Comparison of ENCODE assay signal across 19 cellular contexts in genomic region chrX:71930298-71930697, GRCh38.
"Had no signal": no experiment of that assay in that cellular context is flagged by ENCODE, and none has a peak within 500 bp of the region (broad histone marks: within the 10 kb centered on the region; RNA-seq: fewer than 3 reads in every experiment).

No MANE protein-coding gene starts in this region.

- DNase-seq: activated naive CD8-positive, alpha-beta T cell treated with anti-CD3 and anti-CD28 coated beads for 36 hours; activated T-cell treated with anti-CD3 and anti-CD28 coated beads, Interleukin-2, amount 50 U/mL, for 1 hour; effector memory CD4-positive, alpha-beta T cell; kidney; lower lobe of right lung; naive B cell; nucleus accumbens; right lobe of liver; small intestine; stimulated activated CD4-positive, alpha-beta T cell treated with anti-CD3 and anti-CD28 coated beads, Interleukin-2, amount 100 ng/mL, for 24 hours; stomach; T-helper 9 cell; testis; trophoblast cell; uterus had no signal

- H3K36me3 Mint-ChIP-seq: activated naive CD8-positive, alpha-beta T cell treated with anti-CD3 and anti-CD28 coated beads for 36 hours; naive B cell; stimulated activated memory B cell treated with anti-CD40 and anti-IgM and Interleukin-4, amounts not matched to agents 10 μg/mL and 1 μg/mL and 100 μg/mL, for 72 hours; WTC11 had no signal

- H3K4me1 ChIP-seq: lower lobe of right lung, right lobe of liver, stomach, testis, uterus had no signal

- H3K9me3 Mint-ChIP-seq: activated naive CD8-positive, alpha-beta T cell treated with anti-CD3 and anti-CD28 coated beads for 36 hours; activated T-helper 17 cell treated with anti-CD3 and anti-CD28 coated beads, Interleukin-2, amount 50 U/mL, for 72 hours; central memory CD8-positive, alpha-beta T cell; stimulated activated memory B cell treated with anti-CD40 and anti-IgM and Interleukin-4, amounts not matched to agents 10 μg/mL and 1 μg/mL and 100 μg/mL, for 72 hours had no signal

- ATAC-seq: activated T-helper 17 cell treated with anti-CD3 and anti-CD28 coated beads, Interleukin-2, amount 50 U/mL, for 72 hours; lower lobe of right lung; right lobe of liver; stimulated activated memory B cell treated with anti-CD40 and anti-IgM and Interleukin-4, amounts not matched to agents 10 μg/mL and 1 μg/mL and 100 μg/mL, for 72 hours; WTC11 had no signal

- H3K4me3 Mint-ChIP-seq: activated naive CD8-positive, alpha-beta T cell treated with anti-CD3 and anti-CD28 coated beads for 36 hours; activated T-helper 17 cell treated with anti-CD3 and anti-CD28 coated beads, Interleukin-2, amount 50 U/mL, for 72 hours; central memory CD8-positive, alpha-beta T cell; naive B cell; stimulated activated memory B cell treated with anti-CD40 and anti-IgM and Interleukin-4, amounts not matched to agents 10 μg/mL and 1 μg/mL and 100 μg/mL, for 72 hours; WTC11 had no signal

- H3K4me1 Mint-ChIP-seq: activated naive CD8-positive, alpha-beta T cell treated with anti-CD3 and anti-CD28 coated beads for 36 hours; activated T-helper 17 cell treated with anti-CD3 and anti-CD28 coated beads, Interleukin-2, amount 50 U/mL, for 72 hours; central memory CD8-positive, alpha-beta T cell; naive B cell; stimulated activated memory B cell treated with anti-CD40 and anti-IgM and Interleukin-4, amounts not matched to agents 10 μg/mL and 1 μg/mL and 100 μg/mL, for 72 hours had no signal

- H3K4me3 ChIP-seq: lower lobe of right lung, right lobe of liver, stomach, testis, uterus had no signal

- H3K9me3 ChIP-seq: lower lobe of right lung, right lobe of liver, testis, uterus had no signal

- H3K36me3 ChIP-seq: lower lobe of right lung, right lobe of liver, stomach, uterus had no signal

- H3K27me3 ChIP-seq: testis, uterus had no signal

- H3K27ac ChIP-seq: lower lobe of right lung, right lobe of liver, stomach, testis, uterus had no signal

- H3K27ac Mint-ChIP-seq: activated naive CD8-positive, alpha-beta T cell treated with anti-CD3 and anti-CD28 coated beads for 36 hours; activated T-helper 17 cell treated with anti-CD3 and anti-CD28 coated beads, Interleukin-2, amount 50 U/mL, for 72 hours; naive B cell; stimulated activated memory B cell treated with anti-CD40 and anti-IgM and Interleukin-4, amounts not matched to agents 10 μg/mL and 1 μg/mL and 100 μg/mL, for 72 hours; WTC11 had no signal
